In genomic region chr22:42074153-42074750, GRCh38 we compare ENCODE assay signal across 8 cellular contexts. TPM values are rescaled to one million over a fixed set of nuclear protein-coding genes. Genes with fewer than 3 reads are reported as not detected.
A peak's percentile ranks its signal among the peaks of the same experiment; 100 is the strongest.
DNase-seq lines count a peak whose midpoint lies in the region; ATAC-seq and TF ChIP-seq lines count a peak whose summit lies in the region.

PHETA2 (plus strand) TSS chr22:42074248; CDS start chr22:42077294, 3,046 bp downstream.

- peak within 1 kb of the TSS; percentile 63 for H3K4me3 ChIP-seq in colonic mucosa
- H3K4me3 ChIP-seq in lower lobe of right lung = peak within 1 kb of the TSS; percentile 73

- peak within 1 kb of the TSS; percentile 69 for H3K27ac Mint-ChIP-seq in stimulated activated naive B cell treated with anti-CD40 and anti-IgM and Interleukin-4, amounts not matched to agents 10 μg/mL and 1 μg/mL and 100 μg/mL, for 72 hours

- peaks cover 18 to 35% of the 10 kb centered on the region in 2 donors for H3K4me1 Mint-ChIP-seq in stimulated activated naive B cell treated with anti-CD40 and anti-IgM and Interleukin-4, amounts not matched to agents 10 μg/mL and 1 μg/mL and 100 μg/mL, for 72 hours

- H3K9me3 ChIP-seq in colonic mucosa (no peaks in the 10 kb centered on the region), lower lobe of right lung (no peaks in the 10 kb centered on the region)

- H3K9ac ChIP-seq in colonic mucosa (ENCODE audit: low read depth in 2 of 2, low read length in 2 of 2) = peak within 1 kb of the TSS; percentile 80 to 91

- H3K27ac ChIP-seq in VCaP (peak within 1 kb of the TSS; percentile 50; the same call in 1 of the 2 replicates), colonic mucosa (peak within 1 kb of the TSS; percentile 73), lower lobe of right lung (peak within 1 kb of the TSS; percentile 96)

- peak; percentile 4 to 9 for ATAC-seq in lower lobe of right lung
- ATAC-seq in stimulated activated naive B cell treated with anti-CD40 and anti-IgM and Interleukin-4, amounts not matched to agents 10 μg/mL and 1 μg/mL and 100 μg/mL, for 72 hours (replicated peaks) = no peak
- no peak for ATAC-seq in GM19455 (IDR thresholded peaks at IDR 0.05; ENCODE audit: unreplicated experiment)

- 0 out of 2 replicates have a peak, but pooled peaks have one; percentile 26 for TF ChIP-seq CTCF in VCaP (conservative IDR thresholded peaks at IDR 0.05)
- peak; percentile 45 for TF ChIP-seq CTCF in colonic mucosa (IDR thresholded peaks at IDR 0.05)
- TF ChIP-seq CTCF in lower lobe of right lung (IDR thresholded peaks at IDR 0.05) = peak; percentile 55

- no peaks in the 10 kb centered on the region for H3K27me3 ChIP-seq in colonic mucosa
- no peaks in the 10 kb centered on the region for H3K27me3 ChIP-seq in lower lobe of right lung (ENCODE audit: low read depth)

- H3K4me1 ChIP-seq in colonic mucosa (peaks cover 11% of the 10 kb centered on the region), lower lobe of right lung (peaks cover 55% of the 10 kb centered on the region)

- peaks cover 0 to 6% of the 10 kb centered on the region in 2 donors for H3K36me3 Mint-ChIP-seq in stimulated activated naive B cell treated with anti-CD40 and anti-IgM and Interleukin-4, amounts not matched to agents 10 μg/mL and 1 μg/mL and 100 μg/mL, for 72 hours

- DNase-seq in GM03348 (ENCODE audit: low spot score) (peak; percentile 83), colonic mucosa (peak; percentile 65), lower lobe of right lung (peak; percentile 77), cortex of kidney (lab: John Stamatoyannopoulos, UW) (no peak)
- peak; percentile 46 for DNase-seq in stimulated activated naive B cell treated with anti-CD40 and anti-IgM and Interleukin-4, amounts not matched to agents 10 μg/mL and 1 μg/mL and 100 μg/mL, for 72 hours
- no peak for DNase-seq in NK-92 treated with Interleukin-12 subunit alpha and Interleukin-12 subunit beta, amount 100 ng/mL, for 24 hours (lab: John Stamatoyannopoulos, UW)

- no peaks in the 10 kb centered on the region for H3K27me3 Mint-ChIP-seq in stimulated activated naive B cell treated with anti-CD40 and anti-IgM and Interleukin-4, amounts not matched to agents 10 μg/mL and 1 μg/mL and 100 μg/mL, for 72 hours

- H3K9me3 Mint-ChIP-seq in stimulated activated naive B cell treated with anti-CD40 and anti-IgM and Interleukin-4, amounts not matched to agents 10 μg/mL and 1 μg/mL and 100 μg/mL, for 72 hours = no peaks in the 10 kb centered on the region

- intact Hi-C loops in colonic mucosa (cut with DNase I) = no loop called here
- intact Hi-C loops in lower lobe of right lung (cut with DNase I) = no loop called here

- no peaks in the 10 kb centered on the region for H3K36me3 ChIP-seq in colonic mucosa
- H3K36me3 ChIP-seq in lower lobe of right lung = peaks cover 20% of the 10 kb centered on the region

- H3K4me3 Mint-ChIP-seq in stimulated activated naive B cell treated with anti-CD40 and anti-IgM and Interleukin-4, amounts not matched to agents 10 μg/mL and 1 μg/mL and 100 μg/mL, for 72 hours = peak within 1 kb of the TSS; percentile 76 to 83

RNA-seq across cellular contexts. Expression of gene PHETA2, which starts in this region (rescaled TPM):
- 10 to 100 TPM; 11.6 to 15.2 TPM for total RNA-seq in colonic mucosa
- 12.8 TPM for total RNA-seq in lower lobe of right lung

Comparison
In these comparisons a context has a peak if more than half of its experiments do, and no peak if none do; other contexts are left out.
1. DNase-seq: peak in GM03348 (single experiment), colonic mucosa (single experiment), lower lobe of right lung (single experiment) and stimulated activated naive B cell treated with anti-CD40 and anti-IgM and Interleukin-4, amounts not matched to agents 10 μg/mL and 1 μg/mL and 100 μg/mL, for 72 hours (single experiment); none in NK-92 treated with Interleukin-12 subunit alpha and Interleukin-12 subunit beta, amount 100 ng/mL, for 24 hours (single experiment) and cortex of kidney (single experiment).
2. ATAC-seq: peak in lower lobe of right lung (2 of 2); none in stimulated activated naive B cell treated with anti-CD40 and anti-IgM and Interleukin-4, amounts not matched to agents 10 μg/mL and 1 μg/mL and 100 μg/mL, for 72 hours (0 of 2) and GM19455 (single experiment).
3. Peak in every context shown above with its lines, with median percentiles within 50 percentile points of each other: H3K27ac ChIP-seq and CTCF ChIP-seq.